ENCODE assay signal across 18 cellular contexts in the genomic region with DNA sequence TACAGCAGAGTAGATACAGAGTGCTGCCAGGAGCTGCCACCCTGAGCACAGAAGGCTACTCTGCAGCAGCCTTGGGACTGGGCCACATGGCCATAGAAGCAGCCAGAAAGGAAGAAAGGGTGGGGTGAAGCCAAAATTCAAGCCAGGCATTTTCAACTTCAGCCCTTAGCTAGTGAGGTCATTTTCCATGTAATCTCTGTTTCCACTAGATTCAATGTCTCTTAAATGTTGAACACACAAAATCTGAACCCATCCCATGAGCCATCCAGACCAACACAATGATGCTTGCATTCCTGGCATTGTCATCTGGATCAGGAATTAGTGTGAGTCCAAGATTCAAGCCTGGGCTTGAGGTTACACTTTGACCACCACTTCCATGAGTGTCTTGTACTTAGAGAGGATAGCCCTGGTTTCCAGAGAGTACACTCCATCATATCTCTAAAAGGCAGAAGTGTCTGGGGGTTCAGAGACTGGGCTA.
DNase-seq lines count a peak whose midpoint lies in the region; ATAC-seq and TF ChIP-seq lines count a peak whose summit lies in the region.
"Had no signal": no experiment of that assay in that cellular context is flagged by ENCODE, and none has a peak within 500 bp of the region (broad histone marks: within the 10 kb centered on the region; RNA-seq: fewer than 3 reads in every experiment).

No MANE protein-coding gene starts in this region.

- TF ChIP-seq POLR2A in IMR-90 (IDR thresholded peaks at IDR 0.05; ENCODE audit: low read depth, low read length): no peak

- H3K23ac ChIP-seq in IMR-90 (ENCODE audit: low read depth, low read length): peak overlapping the region; percentile 76; the same call in 1 of the 2 replicates

- H3K9ac ChIP-seq in IMR-90 (ENCODE audit: low read depth, low read length) (no peak overlapping the region), subcutaneous abdominal adipose tissue (ENCODE audit: low read length in 5 of 5) (no peak overlapping the region)
- H3K9ac ChIP-seq: parathyroid adenoma had no signal

- no peaks in the 10 kb centered on the region for H3K9me1 ChIP-seq in IMR-90 (ENCODE audit: insufficient read depth, low read length)

- H3K27me3 ChIP-seq in IMR-90 (ENCODE audit: control insufficient read depth, insufficient read depth, low read length) (no peaks in the 10 kb centered on the region), subcutaneous abdominal adipose tissue (ENCODE audit: control insufficient read depth in 5 of 5, insufficient read depth in 4 of 5, low read length in 5 of 5) (no peaks in the 10 kb centered on the region)
- H3K27me3 ChIP-seq: tibial nerve had no signal

- intact Hi-C loops in IMR-90 (cut with micrococcal nuclease): no loop called here
- intact Hi-C loops in left cardiac atrium (cut with DNase I): no loop called here

- H3K27ac ChIP-seq in IMR-90 (ENCODE audit: insufficient read depth, low read length): no peak overlapping the region
- H3K27ac ChIP-seq in subcutaneous abdominal adipose tissue (ENCODE audit: low read depth, low read length): peak overlapping the region; percentile 28
- H3K27ac ChIP-seq: lower lobe of right lung, parathyroid adenoma, tibial nerve had no signal

- H3K4me2 ChIP-seq in IMR-90 (ENCODE audit: low read depth, low read length): no peak overlapping the region

- H3K4me3 ChIP-seq in IMR-90 (ENCODE audit: insufficient read depth, low read depth, low read length): no peak overlapping the region
- no peak overlapping the region for H3K4me3 ChIP-seq in astrocyte of the spinal cord (ENCODE audit: low read depth, low read length)
- H3K4me3 ChIP-seq in subcutaneous abdominal adipose tissue (ENCODE audit: low read depth in 1 of 5, low read length in 5 of 5): no peak overlapping the region
- H3K4me3 ChIP-seq: GM12878, lower lobe of right lung, tibial nerve had no signal

- in situ Hi-C loops in IMR-90 (cut with MboI; ENCODE audit: low sequenced_read_pairs): no loop called here
- in situ Hi-C loops in astrocyte of the spinal cord (cut with HindIII; ENCODE audit: low sequenced_read_pairs): no loop called here

- H4K8ac ChIP-seq in IMR-90 (ENCODE audit: low read depth in 2 of 2, low read length in 2 of 2): peak overlapping the region in 1 of 2 experiments; percentile 19; a peak in 1 of 4 replicates

- H3K14ac ChIP-seq in IMR-90 (replicated peaks; ENCODE audit: low read depth, low read length): peak overlapping the region; percentile 82

- no peak overlapping the region for H2AK5ac ChIP-seq in IMR-90 (ENCODE audit: low read depth, low read length)

- H3K79me1 ChIP-seq in IMR-90 (ENCODE audit: low read depth in 1 of 2, low read length in 2 of 2): no peaks in the 10 kb centered on the region

- no peak for TF ChIP-seq RAD21 in IMR-90 (IDR thresholded peaks at IDR 0.05; ENCODE audit: low read length)

- no peak overlapping the region for H2AFZ ChIP-seq in IMR-90 (replicated peaks; ENCODE audit: low read length, poor library complexity)
- H2AFZ ChIP-seq: parathyroid adenoma had no signal

- no peaks in the 10 kb centered on the region for H4K20me1 ChIP-seq in IMR-90 (ENCODE audit: insufficient read depth, low read length)

- no peak overlapping the region for H3K56ac ChIP-seq in IMR-90 (ENCODE audit: extremely low read depth, insufficient read depth, low read length)

- H4K5ac ChIP-seq in IMR-90 (ENCODE audit: low read depth, low read length): no peak overlapping the region

- H2BK5ac ChIP-seq in IMR-90 (ENCODE audit: low read depth, low read length, poor library complexity, severe bottlenecking): no peak overlapping the region

- peak overlapping the region; percentile 66; the same call in 1 of the 2 replicates for H3K18ac ChIP-seq in IMR-90 (ENCODE audit: low read depth, low read length)

- peak; percentile 24; the same call in 1 of the 2 replicates for ATAC-seq in IMR-90 (ENCODE audit: low read depth)
- peak; percentile 36 to 80 for ATAC-seq in left cardiac atrium
- no peak for ATAC-seq in GM19351 (IDR thresholded peaks at IDR 0.05; ENCODE audit: unreplicated experiment)
- ATAC-seq: activated T-cell treated with anti-CD3 and anti-CD28 coated beads, Interleukin-2, amount 50 U/mL, for 72 hours; esophagus mucosa; GM12878; lower lobe of right lung had no signal

- CTCF ChIA-PET in IMR-90 (lab: Yijun Ruan, JAX): interaction anchor here (0.5 kb wide), 1 partner anchor 30 kb away, joined by 6 read pairs; no protein-coding TSS in a partner anchor

- H3K4ac ChIP-seq in IMR-90 (ENCODE audit: low read depth, low read length): peak overlapping the region; percentile 58

- dilution Hi-C loops in IMR-90 (cut with HindIII; ENCODE audit: low sequenced_read_pairs, unreplicated experiment): no loop called here

- H2BK15ac ChIP-seq in IMR-90 (ENCODE audit: low read depth, low read length): peak overlapping the region; percentile 89; the same call in 2 of the 3 replicates

- H2BK20ac ChIP-seq in IMR-90 (ENCODE audit: low read depth, low read length): peak overlapping the region; percentile 11; the same call in 1 of the 2 replicates

- BruUV-seq in IMR-90 (replicated peaks; lab: Mats Ljungman, UMichigan): no TSS peak

- H4K91ac ChIP-seq in IMR-90 (ENCODE audit: insufficient read depth, low read depth, low read length): peak overlapping the region; percentile 14

- TF ChIP-seq CTCF in IMR-90 (conservative IDR thresholded peaks at IDR 0.05; ENCODE audit: low read depth, low read length): no peak
- TF ChIP-seq CTCF in astrocyte of the spinal cord (IDR thresholded peaks at IDR 0.05; ENCODE audit: low read depth, low read length): no peak

- H2BK120ac ChIP-seq in IMR-90 (ENCODE audit: low read depth, low read length): peak overlapping the region; percentile 3; the same call in 1 of the 2 replicates

- H3K9me3 ChIP-seq in IMR-90 (ENCODE audit: control insufficient read depth, insufficient read depth, low read length): no peaks in the 10 kb centered on the region
- no peaks in the 10 kb centered on the region for H3K9me3 ChIP-seq in subcutaneous abdominal adipose tissue (ENCODE audit: control insufficient read depth in 5 of 5, low read length in 5 of 5)
- H3K9me3 ChIP-seq: lower lobe of right lung, tibial nerve had no signal

- DNase-seq in IMR-90 (no peak), astrocyte of the spinal cord (ENCODE audit: low read depth, low spot score) (peak; percentile 58), left cardiac atrium (peak; percentile 28), NCI-H82 (lab: John Stamatoyannopoulos, UW) (no peak), T-helper 1 cell (no peak)
- DNase-seq: activated CD4-positive, CD25-positive, alpha-beta regulatory T cell treated with anti-CD3 and anti-CD28 coated beads, Interleukin-2, amount 50 U/mL, for 72 hours; activated T-cell treated with anti-CD3 and anti-CD28 coated beads, Interleukin-2, amount 50 U/mL, for 72 hours; HCEC 1CT; head of caudate nucleus; lower lobe of right lung; NCI-H1930; stimulated activated naive CD4-positive, alpha-beta T cell had no signal

- POLR2A ChIA-PET in IMR-90 (lab: Charles Lee; ENCODE audit: unreplicated experiment): no interaction called here

- no peak overlapping the region for H2AK9ac ChIP-seq in IMR-90 (replicated peaks; ENCODE audit: low read depth, low read length, poor library complexity)

- H3K36me3 ChIP-seq in IMR-90 (ENCODE audit: control insufficient read depth, insufficient read depth, low read length) (no peaks in the 10 kb centered on the region), subcutaneous abdominal adipose tissue (ENCODE audit: control insufficient read depth in 5 of 5, insufficient read depth in 5 of 5, low read length in 5 of 5) (no peaks in the 10 kb centered on the region)
- H3K36me3 ChIP-seq: lower lobe of right lung, tibial nerve had no signal

- H3K4me1 ChIP-seq in IMR-90 (ENCODE audit: control insufficient read depth, insufficient read depth, low read length) (no peaks in the 10 kb centered on the region), subcutaneous abdominal adipose tissue (ENCODE audit: control insufficient read depth in 5 of 5, insufficient read depth in 5 of 5, low read length in 5 of 5) (peaks cover 0 to 27% (median 6%) of the 10 kb centered on the region in 5 donors)
- H3K4me1 ChIP-seq: lower lobe of right lung, parathyroid adenoma had no signal

TF ChIP-seq in IMR-90, 13 proteins besides CTCF, POLR2A, EP300 and RAD21:
- TF ChIP-seq RCOR1 (IDR thresholded peaks at IDR 0.05; ENCODE audit: insufficient replicate concordance, low read length) (no peak), CHD1 (IDR thresholded peaks at IDR 0.05; ENCODE audit: low read depth, low read length) (no peak), MAFK (IDR thresholded peaks at IDR 0.05; ENCODE audit: low read depth, low read length) (no peak)

Comparison
In these comparisons a context has a peak if more than half of its experiments do, and no peak if none do; other contexts are left out.
1. DNase-seq: peak in astrocyte of the spinal cord (single experiment) and left cardiac atrium (single experiment); none in IMR-90 (single experiment), NCI-H82 (single experiment) and T-helper 1 cell (0 of 5).